Comparison of ENCODE assay signal across 19 cellular contexts in the genomic region with DNA sequence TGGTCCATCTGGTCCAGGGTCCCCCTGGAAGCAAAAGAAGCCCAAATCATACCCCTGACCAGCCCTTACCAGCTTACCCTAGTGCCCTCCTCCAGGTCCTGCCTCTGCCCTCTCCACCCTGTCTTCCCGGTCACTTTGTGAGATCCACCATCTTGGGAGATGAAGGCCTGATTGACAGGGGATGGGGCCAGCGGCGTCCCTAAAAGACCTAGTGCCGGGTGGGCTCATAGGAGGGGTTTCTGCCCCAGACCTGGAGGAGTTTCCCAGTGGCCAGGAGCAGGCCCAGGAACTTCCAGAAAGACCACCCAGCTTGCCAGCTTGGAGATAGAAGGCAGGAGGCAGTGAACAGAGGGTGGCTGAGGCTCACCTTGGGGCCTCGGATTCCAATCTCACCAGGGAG. TPM values are rescaled to one million over a fixed set of nuclear protein-coding genes. Genes with fewer than 3 reads are reported as not detected.
DNase-seq lines count a peak whose midpoint lies in the region; ATAC-seq lines count a peak whose summit lies in the region.
"Had no signal": no experiment of that assay in that cellular context is flagged by ENCODE, and none has a peak within 500 bp of the region (broad histone marks: within the 10 kb centered on the region; RNA-seq: fewer than 3 reads in every experiment).

No MANE protein-coding gene starts in this region.

- ATAC-seq in T-helper 17 cell = no peak
- ATAC-seq in naive B cell (ENCODE audit: low read depth in 2 of 2) = no peak
- ATAC-seq in HG02678 (IDR thresholded peaks at IDR 0.05; ENCODE audit: unreplicated experiment) = no peak
- ATAC-seq in HG03521 (IDR thresholded peaks at IDR 0.05; ENCODE audit: unreplicated experiment) = no peak
- ATAC-seq: CD8-positive, alpha-beta T cell; heart right ventricle; sciatic nerve had no signal

- H3K9me3 Mint-ChIP-seq in CD4-positive, alpha-beta memory T cell = no peaks in the 10 kb centered on the region
- no peaks in the 10 kb centered on the region for H3K9me3 Mint-ChIP-seq in naive B cell
- H3K9me3 Mint-ChIP-seq: activated CD4-positive, alpha-beta T cell treated with anti-CD3 and anti-CD28 coated beads, Interleukin-2, amount 10 ng/mL, durations not matched to agents 7 days and 5 days; CD8-positive, alpha-beta T cell; H9 had no signal

- no peaks in the 10 kb centered on the region for H4K20me1 ChIP-seq in BLaER1

- POLR2A ChIA-PET in CD4-positive, alpha-beta memory T cell (lab: Charles Lee; ENCODE audit: partially characterized antibody) = no interaction called here

- H3K4me3 Mint-ChIP-seq in CD4-positive, alpha-beta memory T cell = no peak overlapping the region
- H3K4me3 Mint-ChIP-seq in T-helper 17 cell (peak overlapping the region; percentile 36), naive B cell (peak overlapping the region in 4 of 8 donors; percentile 20 to 84 (median 74))
- H3K4me3 Mint-ChIP-seq: activated CD4-positive, alpha-beta T cell treated with anti-CD3 and anti-CD28 coated beads, Interleukin-2, amount 10 ng/mL, durations not matched to agents 7 days and 5 days; activated naive CD8-positive, alpha-beta T cell; CD8-positive, alpha-beta T cell; H9 had no signal

- peak overlapping the region; percentile 79; the same call in 1 of the 2 replicates for H3K27ac ChIP-seq in BLaER1
- H3K27ac ChIP-seq in CD4-positive, alpha-beta memory T cell (ENCODE audit: low read depth, low read length) = no peak overlapping the region
- H3K27ac ChIP-seq: prostate gland, tibial nerve had no signal

- peak overlapping the region; percentile 46; the same call in 1 of the 2 replicates for H3K9ac ChIP-seq in BLaER1

- peaks cover 1 to 50% (median 19%) of the 10 kb centered on the region in 4 donors for H3K4me1 Mint-ChIP-seq in CD4-positive, alpha-beta memory T cell
- H3K4me1 Mint-ChIP-seq in T-helper 17 cell (peaks cover 26% of the 10 kb centered on the region), naive B cell (peaks cover 32 to 59% (median 47%) of the 10 kb centered on the region in 3 donors)

- no peaks in the 10 kb centered on the region for H3K36me3 Mint-ChIP-seq in CD4-positive, alpha-beta memory T cell
- H3K36me3 Mint-ChIP-seq in T-helper 17 cell (ENCODE audit: low read depth) (no peaks in the 10 kb centered on the region), naive B cell (no peaks in the 10 kb centered on the region)
- H3K36me3 Mint-ChIP-seq: activated naive CD8-positive, alpha-beta T cell; CD8-positive, alpha-beta T cell had no signal

- H3K9me3 ChIP-seq in BLaER1 = no peaks in the 10 kb centered on the region
- no peaks in the 10 kb centered on the region for H3K9me3 ChIP-seq in CD4-positive, alpha-beta memory T cell (ENCODE audit: control insufficient read depth in 1 of 2, low read length in 2 of 2)
- no peaks in the 10 kb centered on the region for H3K9me3 ChIP-seq in T-helper 17 cell (ENCODE audit: control insufficient read depth, low read length, poor library complexity, severe bottlenecking)
- H3K9me3 ChIP-seq: heart right ventricle, neutrophil, Peyer's patch, prostate gland, tibial nerve had no signal

- peak overlapping the region in 4 of 7 donors; percentile 36 to 78 (median 57) for H3K27ac Mint-ChIP-seq in CD4-positive, alpha-beta memory T cell
- H3K27ac Mint-ChIP-seq in T-helper 17 cell (peak overlapping the region; percentile 29), naive B cell (peak overlapping the region in 4 of 6 donors; percentile 42 to 90 (median 57))
- H3K27ac Mint-ChIP-seq: activated naive CD8-positive, alpha-beta T cell; CD8-positive, alpha-beta T cell; H9 had no signal

- H3K27me3 ChIP-seq in BLaER1 = peaks cover 11% of the 10 kb centered on the region
- no peaks in the 10 kb centered on the region for H3K27me3 ChIP-seq in CD4-positive, alpha-beta memory T cell (ENCODE audit: insufficient read depth, low read length)

- no peak for DNase-seq in CD4-positive, alpha-beta memory T cell
- DNase-seq in T-helper 17 cell (no peak), naive B cell (no peak)
- no peak for DNase-seq in activated effector memory CD4-positive, alpha-beta T cell treated with anti-CD3 and anti-CD28 coated beads, Interleukin-2, amount 50 U/mL, for 16 hours
- DNase-seq: activated CD4-positive, alpha-beta T cell treated with anti-CD3 and anti-CD28 coated beads, Interleukin-2, amount 10 ng/mL, durations not matched to agents 7 days and 5 days; CD8-positive, alpha-beta T cell; heart right ventricle; SHP77 treated with DMSO at 0.1 percent for 48 hours; stimulated activated CD8-positive, alpha-beta memory T cell treated with anti-CD3 and anti-CD28 coated beads, Interleukin-4, amount 100 ng/mL, for 48 hours had no signal

- H3K4me3 ChIP-seq in BLaER1 = no peak overlapping the region
- H3K4me3 ChIP-seq in CD4-positive, alpha-beta memory T cell (ENCODE audit: low read length in 2 of 2) = no peak overlapping the region
- H3K4me3 ChIP-seq: heart right ventricle, Peyer's patch, prostate gland, tibial nerve had no signal

- CTCF ChIA-PET in CD4-positive, alpha-beta memory T cell (lab: Charles Lee; ENCODE audit: partially characterized antibody) = interaction anchor here (1.8 kb wide), 1 partner anchor 158 kb away, joined by 5 read pairs; no protein-coding TSS in a partner anchor

- H3K36me3 ChIP-seq in BLaER1 = no peaks in the 10 kb centered on the region
- H3K36me3 ChIP-seq in CD4-positive, alpha-beta memory T cell (ENCODE audit: insufficient read depth, low read length) = no peaks in the 10 kb centered on the region
- H3K36me3 ChIP-seq: heart right ventricle, Peyer's patch, prostate gland, tibial nerve had no signal

- no peaks in the 10 kb centered on the region for H3K27me3 Mint-ChIP-seq in CD4-positive, alpha-beta memory T cell
- H3K27me3 Mint-ChIP-seq in T-helper 17 cell (no peaks in the 10 kb centered on the region), naive B cell (no peaks in the 10 kb centered on the region)
- H3K27me3 Mint-ChIP-seq: activated naive CD8-positive, alpha-beta T cell had no signal

- H3K4me2 ChIP-seq in BLaER1 = peak overlapping the region; percentile 99

- intact Hi-C loops in CD4-positive, alpha-beta memory T cell (cut with micrococcal nuclease) = no loop called here

- peaks cover 71% of the 10 kb centered on the region for H3K4me1 ChIP-seq in BLaER1
- peaks cover 39% of the 10 kb centered on the region for H3K4me1 ChIP-seq in CD4-positive, alpha-beta memory T cell (ENCODE audit: insufficient read depth, low read length)
- H3K4me1 ChIP-seq: prostate gland had no signal

RNA-seq across cellular contexts. Expression of gene COL9A2, which starts 5.4 kb away (rescaled TPM):
- total RNA-seq in CD4-positive, alpha-beta memory T cell = 1 to 10 TPM; 2.1 to 2.8 TPM
- polyA plus RNA-seq in CD4-positive, alpha-beta memory T cell = under 1 TPM in 1 of 2 donors, not detected in 1; 0.41 TPM
- total RNA-seq in T-helper 17 cell = 1 to 10 TPM; 2.6 to 4.3 TPM
- 1 to 10 TPM; 1.3 to 5.6 (median 3.2) TPM for polyA plus RNA-seq in naive B cell (ENCODE audit: low read depth in 6 of 6)

RNA-seq across cellular contexts. Expression of gene ZMPSTE24, which starts 53.7 kb away (rescaled TPM):
- total RNA-seq in CD4-positive, alpha-beta memory T cell = 10 to 100 TPM; 19.7 to 21.0 TPM
- polyA plus RNA-seq in CD4-positive, alpha-beta memory T cell = 10 to 100 TPM; 27.1 to 44.1 TPM
- total RNA-seq in T-helper 17 cell = 10 to 100 TPM in 1 of 2 donors, 1 to 10 TPM in 1; 9.0 to 14.3 TPM
- polyA plus RNA-seq in naive B cell (ENCODE audit: low read depth in 6 of 6) = 10 to 100 TPM; 17.1 to 24.8 (median 20.7) TPM
